ENCODE assay signal across 17 cellular contexts in the genomic region with DNA sequence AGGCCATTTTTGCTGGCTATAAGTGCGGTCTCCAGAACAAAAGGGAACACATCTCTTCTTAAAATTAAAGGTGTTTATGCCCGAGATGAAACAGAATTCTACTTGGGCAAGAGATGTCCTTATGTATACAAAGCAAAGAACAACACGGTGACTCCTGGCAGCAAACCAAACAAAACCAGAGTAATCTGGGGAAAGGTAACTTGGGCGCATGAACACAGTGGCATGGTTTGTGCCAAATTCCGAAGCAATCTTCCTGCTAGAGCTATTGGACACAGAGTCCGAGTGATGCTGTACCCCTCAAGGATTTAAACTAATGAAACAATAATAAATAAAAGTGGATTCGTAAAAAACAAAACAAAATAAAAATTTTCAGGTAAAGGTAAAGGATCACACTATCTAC. TPM values are rescaled to one million over a fixed set of nuclear protein-coding genes. Genes with fewer than 3 reads are reported as not detected.
DNase-seq lines count a peak whose midpoint lies in the region; ATAC-seq and TF ChIP-seq lines count a peak whose summit lies in the region.
"Had no signal": no experiment of that assay in that cellular context is flagged by ENCODE, and none has a peak within 500 bp of the region (broad histone marks: within the 10 kb centered on the region; RNA-seq: fewer than 3 reads in every experiment).

No MANE protein-coding gene starts in this region.

- DNase-seq in cardiac muscle cell (ENCODE audit: low read depth in 1 of 2, low spot score in 1 of 2) (no peak), cardiac septum (ENCODE audit: low spot score) (no peak), heart right ventricle (peak in 1 of 2 donors; percentile 22), right lobe of liver (peak in 1 of 3 donors; percentile 75), thyroid gland (peak; percentile 28 to 45)
- DNase-seq: ACHN; C1 segment of cervical spinal cord; CD4-positive, alpha-beta memory T cell; DMS153; DMS79 treated with DMSO at 0.1 percent for 48 hours; EL; HCEC 1CT; HFFc6; IMR-90 had no signal

- H3K9me3 ChIP-seq in cardiac muscle cell (ENCODE audit: low read depth) = no peaks in the 10 kb centered on the region
- no peaks in the 10 kb centered on the region for H3K9me3 ChIP-seq in heart right ventricle
- H3K9me3 ChIP-seq in right lobe of liver = no peaks in the 10 kb centered on the region
- no peaks in the 10 kb centered on the region for H3K9me3 ChIP-seq in thyroid gland

- intact Hi-C loops in cardiac septum (cut with DNase I) (no loop called here), heart right ventricle (cut with DNase I) (no loop called here), right lobe of liver (cut with DNase I) (no loop called here), thyroid gland (cut with DNase I) (no loop called here)

- peak in 7 of 8 donors; percentile 13 to 73 (median 56) for ATAC-seq in heart right ventricle
- peak; percentile 76 to 86 (median 84) for ATAC-seq in right lobe of liver
- no peak for ATAC-seq in GM18867 (IDR thresholded peaks at IDR 0.05; ENCODE audit: unreplicated experiment)
- no peak for ATAC-seq in GM21381 (IDR thresholded peaks at IDR 0.05; ENCODE audit: unreplicated experiment)
- no peak for ATAC-seq in HG03460 (IDR thresholded peaks at IDR 0.05; ENCODE audit: unreplicated experiment)

- TF ChIP-seq CTCF in cardiac muscle cell (IDR thresholded peaks at IDR 0.05; ENCODE audit: low read depth, low read length) = no peak
- TF ChIP-seq CTCF in heart right ventricle (IDR thresholded peaks at IDR 0.05) = no peak
- TF ChIP-seq CTCF in right lobe of liver (IDR thresholded peaks at IDR 0.05) = no peak
- TF ChIP-seq CTCF in thyroid gland (IDR thresholded peaks at IDR 0.05) = no peak

- H3K4me1 ChIP-seq in cardiac muscle cell (ENCODE audit: low read depth) = peaks cover 50% of the 10 kb centered on the region
- peaks cover 0 to 46% (median 0%) of the 10 kb centered on the region in 9 donors for H3K4me1 ChIP-seq in heart right ventricle
- peaks cover 0 to 21% (median 5%) of the 10 kb centered on the region in 4 donors for H3K4me1 ChIP-seq in right lobe of liver
- H3K4me1 ChIP-seq in thyroid gland = no peaks in the 10 kb centered on the region

- H3K27ac ChIP-seq in cardiac muscle cell = peak overlapping the region; percentile 89
- H3K27ac ChIP-seq in heart right ventricle = peak overlapping the region in 6 of 10 donors; percentile 14 to 65 (median 50)
- H3K27ac ChIP-seq in right lobe of liver = peak overlapping the region in 1 of 3 donors; percentile 61
- H3K27ac ChIP-seq in thyroid gland = no peak overlapping the region

- H3K36me3 ChIP-seq in cardiac muscle cell = peaks cover 57% of the 10 kb centered on the region
- peaks cover 0 to 22% (median 0%) of the 10 kb centered on the region in 9 donors for H3K36me3 ChIP-seq in heart right ventricle
- H3K36me3 ChIP-seq in right lobe of liver = no peaks in the 10 kb centered on the region
- H3K36me3 ChIP-seq in thyroid gland = no peaks in the 10 kb centered on the region

- 61 to 62% methylated on average over 7 of the region's 7 CpGs for WGBS in heart right ventricle, 2 donors
- WGBS in right lobe of liver (ENCODE audit: insufficient coverage, low coverage, low lambda C conversion rate, missing lambda C conversion rate) = 31% methylated on average over 7 of the region's 7 CpGs
- WGBS in thyroid gland, 2 donors = 58 to 60% methylated on average over 7 of the region's 7 CpGs

- no peak overlapping the region for H3K4me3 ChIP-seq in cardiac muscle cell
- H3K4me3 ChIP-seq in heart right ventricle = no peak overlapping the region
- H3K4me3 ChIP-seq in right lobe of liver = no peak overlapping the region
- no peak overlapping the region for H3K4me3 ChIP-seq in thyroid gland (replicated peaks in 1 of 3)

- H3K27me3 ChIP-seq in cardiac muscle cell (no peaks in the 10 kb centered on the region), heart right ventricle (no peaks in the 10 kb centered on the region), right lobe of liver (no peaks in the 10 kb centered on the region), thyroid gland (no peaks in the 10 kb centered on the region)

- TF ChIP-seq POLR2A in right lobe of liver (IDR thresholded peaks at IDR 0.05) (no peak), thyroid gland (IDR thresholded peaks at IDR 0.05) (no peak)

RNA-seq across cellular contexts. Expression of gene PKP2, which starts 33.4 kb away (rescaled TPM):
- total RNA-seq in cardiac muscle cell (362 and 376 TPM in 2 replicates), cardiac septum (463 TPM), heart right ventricle (100 to 1,000 TPM; 280 to 639 (median 425) TPM), right lobe of liver (10 to 100 TPM; 17.2 to 54.7 (median 23.8) TPM), thyroid gland (under 1 TPM; 0.27 to 0.92 (median 0.55) TPM)
- polyA plus RNA-seq in cardiac muscle cell (363 and 451 TPM in 2 replicates), heart right ventricle (100 to 1,000 TPM in 1 of 2 donors, 10 to 100 TPM in 1; 92.3 to 137 TPM)

Comparison
In these comparisons a context has a peak if more than half of its experiments do, and no peak if none do; other contexts are left out.
1. DNase-seq: peak in thyroid gland (2 of 2); none in cardiac muscle cell (0 of 2) and cardiac septum (single experiment).
2. H3K27ac ChIP-seq: peak in cardiac muscle cell (single experiment) and heart right ventricle (6 of 10); none in thyroid gland (0 of 3).
3. ATAC-seq: peak in heart right ventricle (7 of 8) and right lobe of liver (4 of 4); none in GM18867 (single experiment), GM21381 (single experiment) and HG03460 (single experiment).
4. RNA of gene PKP2, which starts 33.4 kb away (total RNA-seq): 463 TPM in cardiac septum (single experiment), 280 to 639 TPM in heart right ventricle, 362 to 376 TPM in cardiac muscle cell and 17.2 to 54.7 TPM in right lobe of liver; 0.27 to 0.92 TPM in thyroid gland; every median in the first group is over 4 times any median in the second.